Comparison of ENCODE assay signal across 2 cellular contexts in the genomic region with DNA sequence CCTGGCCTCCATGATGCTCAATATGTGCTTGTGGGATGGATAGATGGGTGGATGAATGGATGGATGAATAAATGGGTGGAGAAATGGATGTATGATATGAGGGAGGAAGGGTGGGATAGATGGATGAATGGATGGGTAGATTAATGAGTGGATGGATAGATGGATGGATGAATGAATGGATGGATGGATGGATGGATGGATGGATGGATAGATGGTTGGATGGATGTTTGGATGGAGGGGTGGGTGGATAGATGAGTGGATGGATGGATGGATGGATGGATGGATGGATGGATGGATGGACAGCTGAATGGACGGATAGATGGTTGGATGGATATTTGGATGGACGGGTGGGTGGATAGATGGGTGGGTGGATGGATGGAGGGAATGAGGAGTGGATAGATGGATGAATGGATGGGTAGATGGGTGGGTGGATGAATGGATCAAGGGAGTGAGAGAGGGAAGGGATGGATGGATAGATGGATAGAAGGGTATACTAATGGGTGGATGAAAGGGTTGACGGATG.
A peak's percentile ranks its signal among the peaks of the same experiment; 100 is the strongest.
TF ChIP-seq lines count a peak whose summit lies in the region.

No MANE protein-coding gene starts in this region.

TF ChIP-seq in HEK293, 187 proteins besides CTCF, POLR2A, EP300 and RAD21 (continued from another document):
- TF ChIP-seq ZNF837 (tag by site-specific recombination; IDR thresholded peaks at IDR 0.05) (no peak), ZFHX2 (tag by site-specific recombination; conservative IDR thresholded peaks at IDR 0.05) (peak; percentile 87), ZNF366 (tag by site-specific recombination; conservative IDR thresholded peaks at IDR 0.05) (peak; percentile 99), ZNF768 (tag by site-specific recombination; IDR thresholded peaks at IDR 0.05) (no peak), ZBTB17 (tag by site-specific recombination; IDR thresholded peaks at IDR 0.05) (peak; percentile 94), ZNF777 (tag by site-specific recombination; IDR thresholded peaks at IDR 0.05; ENCODE audit: borderline replicate concordance) (0 out of 2 replicates have a peak, but pooled peaks have one; percentile 41), ZNF707 (tag by site-specific recombination; IDR thresholded peaks at IDR 0.05) (peak; percentile 6; the same call in 1 of the 2 replicates)

TF ChIP-seq in K562, 482 proteins besides CTCF, POLR2A, EP300 and RAD21:
- TF ChIP-seq EHMT2 (IDR thresholded peaks at IDR 0.05) (0 out of 2 replicates have a peak, but pooled peaks have one; percentile 44), ZNF239 (CRISPR knock-in tag; IDR thresholded peaks at IDR 0.05) (no peak), CC2D1A (IDR thresholded peaks at IDR 0.05) (no peak), SMAD3 (CRISPR knock-in tag; conservative IDR thresholded peaks at IDR 0.05) (no peak), GABPB2 (CRISPR knock-in tag; conservative IDR thresholded peaks at IDR 0.05) (no peak), ZNF445 (CRISPR knock-in tag; IDR thresholded peaks at IDR 0.05; ENCODE audit: low read depth) (no peak)
- TF ChIP-seq, protein P1, sequence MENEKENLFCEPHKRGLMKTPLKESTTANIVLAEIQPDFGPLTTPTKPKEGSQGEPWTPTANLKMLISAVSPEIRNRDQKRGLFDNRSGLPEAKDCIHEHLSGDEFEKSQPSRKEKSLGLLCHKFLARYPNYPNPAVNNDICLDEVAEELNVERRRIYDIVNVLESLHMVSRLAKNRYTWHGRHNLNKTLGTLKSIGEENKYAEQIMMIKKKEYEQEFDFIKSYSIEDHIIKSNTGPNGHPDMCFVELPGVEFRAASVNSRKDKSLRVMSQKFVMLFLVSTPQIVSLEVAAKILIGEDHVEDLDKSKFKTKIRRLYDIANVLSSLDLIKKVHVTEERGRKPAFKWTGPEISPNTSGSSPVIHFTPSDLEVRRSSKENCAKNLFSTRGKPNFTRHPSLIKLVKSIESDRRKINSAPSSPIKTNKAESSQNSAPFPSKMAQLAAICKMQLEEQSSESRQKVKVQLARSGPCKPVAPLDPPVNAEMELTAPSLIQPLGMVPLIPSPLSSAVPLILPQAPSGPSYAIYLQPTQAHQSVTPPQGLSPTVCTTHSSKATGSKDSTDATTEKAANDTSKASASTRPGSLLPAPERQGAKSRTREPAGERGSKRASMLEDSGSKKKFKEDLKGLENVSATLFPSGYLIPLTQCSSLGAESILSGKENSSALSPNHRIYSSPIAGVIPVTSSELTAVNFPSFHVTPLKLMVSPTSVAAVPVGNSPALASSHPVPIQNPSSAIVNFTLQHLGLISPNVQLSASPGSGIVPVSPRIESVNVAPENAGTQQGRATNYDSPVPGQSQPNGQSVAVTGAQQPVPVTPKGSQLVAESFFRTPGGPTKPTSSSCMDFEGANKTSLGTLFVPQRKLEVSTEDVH (IDR thresholded peaks at IDR 0.05; ENCODE audit: low read depth, partially characterized antibody): no peak
- TF ChIP-seq, protein P2, sequence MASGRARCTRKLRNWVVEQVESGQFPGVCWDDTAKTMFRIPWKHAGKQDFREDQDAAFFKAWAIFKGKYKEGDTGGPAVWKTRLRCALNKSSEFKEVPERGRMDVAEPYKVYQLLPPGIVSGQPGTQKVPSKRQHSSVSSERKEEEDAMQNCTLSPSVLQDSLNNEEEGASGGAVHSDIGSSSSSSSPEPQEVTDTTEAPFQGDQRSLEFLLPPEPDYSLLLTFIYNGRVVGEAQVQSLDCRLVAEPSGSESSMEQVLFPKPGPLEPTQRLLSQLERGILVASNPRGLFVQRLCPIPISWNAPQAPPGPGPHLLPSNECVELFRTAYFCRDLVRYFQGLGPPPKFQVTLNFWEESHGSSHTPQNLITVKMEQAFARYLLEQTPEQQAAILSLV (tag; IDR thresholded peaks at IDR 0.05): no peak
- TF ChIP-seq, protein P3, sequence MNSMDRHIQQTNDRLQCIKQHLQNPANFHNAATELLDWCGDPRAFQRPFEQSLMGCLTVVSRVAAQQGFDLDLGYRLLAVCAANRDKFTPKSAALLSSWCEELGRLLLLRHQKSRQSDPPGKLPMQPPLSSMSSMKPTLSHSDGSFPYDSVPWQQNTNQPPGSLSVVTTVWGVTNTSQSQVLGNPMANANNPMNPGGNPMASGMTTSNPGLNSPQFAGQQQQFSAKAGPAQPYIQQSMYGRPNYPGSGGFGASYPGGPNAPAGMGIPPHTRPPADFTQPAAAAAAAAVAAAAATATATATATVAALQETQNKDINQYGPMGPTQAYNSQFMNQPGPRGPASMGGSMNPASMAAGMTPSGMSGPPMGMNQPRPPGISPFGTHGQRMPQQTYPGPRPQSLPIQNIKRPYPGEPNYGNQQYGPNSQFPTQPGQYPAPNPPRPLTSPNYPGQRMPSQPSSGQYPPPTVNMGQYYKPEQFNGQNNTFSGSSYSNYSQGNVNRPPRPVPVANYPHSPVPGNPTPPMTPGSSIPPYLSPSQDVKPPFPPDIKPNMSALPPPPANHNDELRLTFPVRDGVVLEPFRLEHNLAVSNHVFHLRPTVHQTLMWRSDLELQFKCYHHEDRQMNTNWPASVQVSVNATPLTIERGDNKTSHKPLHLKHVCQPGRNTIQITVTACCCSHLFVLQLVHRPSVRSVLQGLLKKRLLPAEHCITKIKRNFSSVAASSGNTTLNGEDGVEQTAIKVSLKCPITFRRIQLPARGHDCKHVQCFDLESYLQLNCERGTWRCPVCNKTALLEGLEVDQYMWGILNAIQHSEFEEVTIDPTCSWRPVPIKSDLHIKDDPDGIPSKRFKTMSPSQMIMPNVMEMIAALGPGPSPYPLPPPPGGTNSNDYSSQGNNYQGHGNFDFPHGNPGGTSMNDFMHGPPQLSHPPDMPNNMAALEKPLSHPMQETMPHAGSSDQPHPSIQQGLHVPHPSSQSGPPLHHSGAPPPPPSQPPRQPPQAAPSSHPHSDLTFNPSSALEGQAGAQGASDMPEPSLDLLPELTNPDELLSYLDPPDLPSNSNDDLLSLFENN (IDR thresholded peaks at IDR 0.05; ENCODE audit: low read depth in 2 of 2, low read length in 2 of 2): no peak
TF ChIP-seq in K562: peak in this region for 1.
